ENCODE assay signal across 8 cellular contexts in the genomic region with DNA sequence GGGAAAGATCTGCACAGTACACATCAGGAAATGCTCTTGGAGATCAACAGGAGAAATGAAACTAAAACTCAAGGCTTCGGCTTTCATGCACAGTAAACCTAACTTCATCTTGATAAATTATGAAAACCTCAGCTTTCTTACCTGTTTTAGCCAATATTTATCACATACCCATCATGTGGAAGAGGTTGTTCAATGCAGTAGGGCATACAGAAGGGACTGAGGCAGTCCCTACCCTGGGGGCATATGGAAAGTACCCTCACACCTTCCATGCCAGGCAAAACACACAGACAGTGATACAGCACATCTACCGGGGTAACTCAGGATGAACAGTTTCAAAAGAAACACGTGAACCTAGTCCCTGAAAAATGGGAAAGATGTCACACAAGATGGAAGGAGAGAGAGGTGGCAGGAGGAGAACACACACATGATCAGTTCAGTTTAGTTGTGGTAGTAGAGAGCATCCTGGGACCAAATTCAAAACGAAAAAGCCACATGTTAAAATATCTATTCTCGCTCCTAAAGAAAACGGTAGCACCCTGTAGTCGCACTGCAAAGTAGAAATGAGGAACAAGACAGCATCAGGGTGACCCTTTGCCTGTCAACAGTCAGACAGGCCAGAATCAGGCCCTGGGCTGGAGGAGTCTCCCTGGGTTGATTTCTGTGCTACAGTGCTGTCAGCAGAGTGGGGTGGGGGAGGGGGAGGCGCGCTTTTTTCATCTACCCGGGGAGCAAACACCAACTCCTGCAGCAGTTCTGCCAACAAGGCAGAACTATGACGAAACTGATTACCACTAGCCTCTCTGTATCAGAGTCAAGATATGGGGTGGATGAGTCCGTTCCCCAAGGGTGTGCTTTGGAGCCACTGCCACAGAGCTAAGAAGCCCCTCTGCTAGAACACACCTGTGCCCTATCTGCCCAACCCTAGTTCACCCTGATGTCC. TPM values are rescaled to one million over a fixed set of nuclear protein-coding genes. Genes with fewer than 3 reads are reported as not detected.
DNase-seq lines count a peak whose midpoint lies in the region; ATAC-seq, FAIRE-seq and TF ChIP-seq lines count a peak whose summit lies in the region.

No MANE protein-coding gene starts in this region.

- WGBS in GM12878 (ENCODE audit: insufficient coverage, insufficient replicate concordance, low lambda C conversion rate, missing lambda C conversion rate), result 0% methylated on average over 12 of the region's 12 CpGs

- no peak overlapping the region for H2AFZ ChIP-seq in GM12878 (ENCODE audit: control insufficient read depth, low read depth, low read length)

- H3K9me3 ChIP-seq in RWPE2 (ENCODE audit: severe bottlenecking) (no peaks in the 10 kb centered on the region), GM12878 (replicated peaks; ENCODE audit: control insufficient read depth, insufficient read depth, low read length) (no peaks in the 10 kb centered on the region)

- H3K36me3 ChIP-seq in RWPE2 (ENCODE audit: low read depth) (peaks cover 30% of the 10 kb centered on the region), GM12878 (ENCODE audit: control insufficient read depth in 2 of 2, insufficient read depth in 2 of 2, low read length in 1 of 2) (peaks cover 0 to 12% of the 10 kb centered on the region in 2 experiments; a peak in 2 of 4 replicates), kidney epithelial cell (ENCODE audit: control insufficient read depth, insufficient read depth, low read length) (no peaks in the 10 kb centered on the region)

- POLR2A ChIA-PET in GM12878 (lab: Charles Lee), result no interaction called here

- peak; percentile 52; the same call in 1 of the 2 replicates for TF ChIP-seq POLR2A in GM12878 (IDR thresholded peaks at IDR 0.05; ENCODE audit: low read depth, low read length)

- peak overlapping the region; percentile 81 for H3K27ac ChIP-seq in RWPE2 (ENCODE audit: poor library complexity, severe bottlenecking)
- peak overlapping the region; percentile 73 for H3K27ac ChIP-seq in GM12878 (ENCODE audit: control insufficient read depth, insufficient read depth)

- peak; percentile 11 for DNase-seq in A172 (ENCODE audit: low spot score)
- DNase-seq in GM19239 (ENCODE audit: insufficient read length, low spot score), result peak; percentile 15
- DNase-seq in RWPE2 (ENCODE audit: low spot score), result no peak
- DNase-seq in GM12878 (ENCODE audit: low read depth, low spot score), result no peak
- no peak for DNase-seq in kidney epithelial cell (ENCODE audit: low read depth)
- DNase-seq in stimulated activated CD4-positive, alpha-beta T cell treated with anti-CD3 and anti-CD28 coated beads, Interleukin-4, amount 100 ng/mL, for 48 hours (ENCODE audit: low read depth in 2 of 2), result peak; percentile 20 to 40
- no peak for DNase-seq in NCI-H2196 treated with DMSO at 0.1 percent for 48 hours (lab: John Stamatoyannopoulos, UW; ENCODE audit: unreplicated experiment)
- no peak for DNase-seq in hippocampal formation (lab: John Stamatoyannopoulos, UW)

- ATAC-seq in RWPE2 (ENCODE audit: low read depth) (no peak), GM12878 (peak; percentile 6; the same call in 2 of the 3 replicates)

- no peaks in the 10 kb centered on the region; the same call in 1 of the 2 replicates for H4K20me1 ChIP-seq in GM12878 (ENCODE audit: control insufficient read depth, insufficient read depth)

- no TSS peak for BruUV-seq in GM12878 (replicated peaks; lab: Mats Ljungman, UMichigan)

- intact Hi-C loops in GM12878 (cut with micrococcal nuclease; ENCODE audit: unreplicated experiment), result loop anchor here (5.0 to 10.0 kb wide), 2 partner anchors 135 to 253 kb away; a partner anchor contains a TSS

- FAIRE-seq in GM19239 (lab: Jason Lieb, UNC) (peak; percentile 14), GM12878 (lab: Jason Lieb, UNC) (peak; percentile 81)

- H3K9ac ChIP-seq in GM12878 (ENCODE audit: control insufficient read depth, insufficient read depth, low read length), result peak overlapping the region; percentile 81

- in situ Hi-C loops in GM12878 (cut with MboI), result loop anchor here (25.0 kb wide), 1 partner anchor 1793 kb away; a partner anchor contains a TSS

- no peak for TF ChIP-seq RAD21 in GM12878 (IDR thresholded peaks at IDR 0.05; ENCODE audit: insufficient read depth, low read depth, low read length)

- SMC1A ChIA-PET in GM12878 (lab: Charles Lee; ENCODE audit: uncharacterized antibody, unreplicated experiment), result no interaction called here

- H3K4me3 ChIP-seq in RWPE2 (ENCODE audit: severe bottlenecking) (peak overlapping the region; percentile 66), GM12878 (peak overlapping the region; percentile 98), kidney epithelial cell (ENCODE audit: low read depth, low read length) (peak overlapping the region; percentile 64)

- RAD21 ChIA-PET in GM12878 (lab: Charles Lee; ENCODE audit: unreplicated experiment), result interaction anchor here (3.6 kb wide), 1 partner anchor 49 kb away, joined by 11 read pairs; a partner anchor contains a TSS

- peaks cover 70% of the 10 kb centered on the region for H3K79me2 ChIP-seq in GM12878 (ENCODE audit: control insufficient read depth, insufficient read depth, low read length)

- no peak for TF ChIP-seq CTCF in RWPE2 (IDR thresholded peaks at IDR 0.05; ENCODE audit: poor library complexity, severe bottlenecking)
- no peak for TF ChIP-seq CTCF in GM12878 (IDR thresholded peaks at IDR 0.05 in 2 of 3, conservative IDR thresholded peaks at IDR 0.05 in 1 of 3; ENCODE audit: control insufficient read depth in 2 of 3, extremely low read depth in 1 of 3, insufficient read depth in 1 of 3, low read depth in 3 of 3, low read length in 3 of 3)
- TF ChIP-seq CTCF in kidney epithelial cell (IDR thresholded peaks at IDR 0.05; ENCODE audit: insufficient read depth, low read length, poor library complexity, severe bottlenecking), result no peak

- H3K4me2 ChIP-seq in GM12878 (ENCODE audit: control insufficient read depth, insufficient read depth), result peak overlapping the region; percentile 90

- H3K27me3 ChIP-seq in RWPE2 (ENCODE audit: insufficient read depth, poor library complexity, severe bottlenecking) (no peaks in the 10 kb centered on the region), GM12878 (replicated peaks in 1 of 2; ENCODE audit: control insufficient read depth in 2 of 2, insufficient read depth in 2 of 2, low read length in 1 of 2) (no peaks in the 10 kb centered on the region), kidney epithelial cell (ENCODE audit: control insufficient read depth, insufficient read depth, low read length) (no peaks in the 10 kb centered on the region)

- TF ChIP-seq EP300 in GM12878 (IDR thresholded peaks at IDR 0.05; ENCODE audit: borderline replicate concordance in 1 of 2, control insufficient read depth in 1 of 2, low read depth in 2 of 2, low read length in 2 of 2), result no peak

- CTCF ChIA-PET in GM12878 (lab: Yijun Ruan, JAX), result no interaction called here

- H3K4me1 ChIP-seq in RWPE2 (ENCODE audit: insufficient read depth, poor library complexity, severe bottlenecking) (peaks cover 9% of the 10 kb centered on the region), GM12878 (ENCODE audit: control insufficient read depth, insufficient read depth, low read length) (no peaks in the 10 kb centered on the region)

RNA-seq across cellular contexts. Expression of a gene that starts 1.3 kb away (rescaled TPM):
- total RNA-seq in A172 (2014; rRNA removed; shearing (Covaris generic)), result 11.7 and 13.2 TPM in 2 replicates
- 16.7 and 16.8 TPM in 2 replicates for total RNA-seq in GM12878 (2013; cell fraction: nucleolus; rRNA removed)
- total RNA-seq in GM12878 (2014; rRNA removed), result 14.7 and 15.6 TPM in 2 replicates
- 12.6 and 13.5 TPM in 2 replicates for total RNA-seq in GM12878 (2014; rRNA removed; fragmentation: Illumina TruSeq; extraction: Trizol)
- total RNA-seq in GM12878 (2021), result 32.2 and 32.7 TPM in 2 replicates
- polyA plus RNA-seq in GM12878 (2011; ENCODE audit: low read depth), result 6.7 TPM
- polyA plus RNA-seq in GM12878 (2011; rRNA removed), result 10.8 and 19.9 TPM in 2 replicates
- 21.5 and 26.0 TPM in 2 replicates for polyA plus RNA-seq in GM12878 (2011; cell fraction: cytosol; rRNA removed)
- polyA plus RNA-seq in GM12878 (2011; cell fraction: nucleus; rRNA removed), result 28.7 and 32.1 TPM in 2 replicates
- polyA plus RNA-seq in GM12878 (2012), result 11.0 and 13.2 TPM in 2 replicates
- 11.5 and 20.2 TPM in 2 replicates for polyA plus RNA-seq in GM12878 (2014; fragmentation: Illumina TruSeq; extraction: Trizol)
- under 1 TPM; 0.34 to 0.60 TPM for polyA plus RNA-seq in GM12878 (2014; fragmentation: Nextera tagmentation; extraction: Ambion mirVana)
- polyA plus RNA-seq in GM12878 (2014; rRNA removed), result 23.5 and 26.6 TPM in 2 replicates
- polyA plus RNA-seq in GM12878 (2016; fragmentation: Nextera tagmentation; extraction: Ambion mirVana), result 1 to 10 TPM; 2.1 to 2.8 TPM
- 27.6 and 31.8 TPM in 2 replicates for polyA minus RNA-seq in GM12878 (2011; rRNA and poly(A)+ RNA removed)
- 9.1 and 12.8 TPM in 2 replicates for polyA minus RNA-seq in GM12878 (2011; cell fraction: cytosol; rRNA and poly(A)+ RNA removed)
- polyA minus RNA-seq in GM12878 (2011; cell fraction: nucleus; rRNA and poly(A)+ RNA removed), result 5.7 and 14.7 TPM in 2 replicates
- total RNA-seq in kidney epithelial cell, result 31.8 and 35.5 TPM in 2 replicates

RNA-seq across cellular contexts. Expression of a gene that starts 2.1 kb away (rescaled TPM):
- 30.7 and 45.7 TPM in 2 replicates for total RNA-seq in A172 (2014; rRNA removed; shearing (Covaris generic))
- 5.7 and 6.6 TPM in 2 replicates for total RNA-seq in GM12878 (2013; cell fraction: nucleolus; rRNA removed)
- total RNA-seq in GM12878 (2014; rRNA removed) (48.0 and 51.9 TPM in 2 replicates), GM12878 (2014; rRNA removed; fragmentation: Illumina TruSeq; extraction: Trizol) (55.9 and 58.1 TPM in 2 replicates), GM12878 (2021) (41.2 and 42.4 TPM in 2 replicates), kidney epithelial cell (47.2 and 49.5 TPM in 2 replicates)
- polyA plus RNA-seq in GM12878 (2011; ENCODE audit: low read depth), result 32.8 TPM
- polyA plus RNA-seq in GM12878 (2011; rRNA removed) (62.3 and 72.3 TPM in 2 replicates), GM12878 (2014; fragmentation: Illumina TruSeq; extraction: Trizol) (66.0 and 78.0 TPM in 2 replicates), GM12878 (2014; fragmentation: Nextera tagmentation; extraction: Ambion mirVana) (100 to 1,000 TPM; 180 to 207 TPM), GM12878 (2014; rRNA removed) (53.8 and 64.4 TPM in 2 replicates), GM12878 (2016; fragmentation: Nextera tagmentation; extraction: Ambion mirVana) (100 to 1,000 TPM; 124 to 131 TPM)
- 33.8 and 45.2 TPM in 2 replicates for polyA plus RNA-seq in GM12878 (2011; cell fraction: cytosol; rRNA removed)
- polyA plus RNA-seq in GM12878 (2011; cell fraction: nucleus; rRNA removed), result 21.5 and 26.3 TPM in 2 replicates
- 36.6 and 36.9 TPM in 2 replicates for polyA plus RNA-seq in GM12878 (2012)
- polyA minus RNA-seq in GM12878 (2011; rRNA and poly(A)+ RNA removed), result 18.1 and 18.3 TPM in 2 replicates
- polyA minus RNA-seq in GM12878 (2011; cell fraction: cytosol; rRNA and poly(A)+ RNA removed), result 8.8 and 10.3 TPM in 2 replicates
- 5.6 and 8.9 TPM in 2 replicates for polyA minus RNA-seq in GM12878 (2011; cell fraction: nucleus; rRNA and poly(A)+ RNA removed)

RNA-seq across cellular contexts. Expression of a gene that starts 17.3 kb away (rescaled TPM):
- 15.1 and 19.3 TPM in 2 replicates for total RNA-seq in A172 (2014; rRNA removed; shearing (Covaris generic))
- 26.8 and 32.5 TPM in 2 replicates for total RNA-seq in GM12878 (2013; cell fraction: nucleolus; rRNA removed)
- total RNA-seq in GM12878 (2014; rRNA removed) (30.1 and 31.6 TPM in 2 replicates), GM12878 (2014; rRNA removed; fragmentation: Illumina TruSeq; extraction: Trizol) (17.3 TPM in 2 replicates), GM12878 (2021) (21.4 and 21.6 TPM in 2 replicates), kidney epithelial cell (37.9 and 42.3 TPM in 2 replicates)
- polyA plus RNA-seq in GM12878 (2011; ENCODE audit: low read depth), result 13.3 TPM
- polyA plus RNA-seq in GM12878 (2011; rRNA removed) (39.9 and 40.8 TPM in 2 replicates), GM12878 (2014; fragmentation: Illumina TruSeq; extraction: Trizol) (20.8 and 21.0 TPM in 2 replicates), GM12878 (2014; fragmentation: Nextera tagmentation; extraction: Ambion mirVana) (10 to 100 TPM in 1 of 2 experiments, 1 to 10 TPM in 1; 6.7 to 10.9 TPM), GM12878 (2014; rRNA removed) (38.8 and 39.9 TPM in 2 replicates), GM12878 (2016; fragmentation: Nextera tagmentation; extraction: Ambion mirVana) (10 to 100 TPM; 38.2 to 47.0 TPM)
- 42.9 and 49.6 TPM in 2 replicates for polyA plus RNA-seq in GM12878 (2011; cell fraction: cytosol; rRNA removed)
- polyA plus RNA-seq in GM12878 (2011; cell fraction: nucleus; rRNA removed), result 18.1 and 18.8 TPM in 2 replicates
- polyA plus RNA-seq in GM12878 (2012), result 20.7 and 21.0 TPM in 2 replicates
- 41.0 and 51.5 TPM in 2 replicates for polyA minus RNA-seq in GM12878 (2011; rRNA and poly(A)+ RNA removed)
- 10.1 and 10.2 TPM in 2 replicates for polyA minus RNA-seq in GM12878 (2011; cell fraction: cytosol; rRNA and poly(A)+ RNA removed)
- polyA minus RNA-seq in GM12878 (2011; cell fraction: nucleus; rRNA and poly(A)+ RNA removed), result 8.7 and 13.7 TPM in 2 replicates

RNA-seq across cellular contexts. Expression of a gene that starts 48.8 kb away (rescaled TPM):
- 64.8 and 73.0 TPM in 2 replicates for total RNA-seq in A172 (2014; rRNA removed; shearing (Covaris generic))
- 37.0 and 38.0 TPM in 2 replicates for total RNA-seq in GM12878 (2013; cell fraction: nucleolus; rRNA removed)
- total RNA-seq in GM12878 (2014; rRNA removed) (73.3 and 74.6 TPM in 2 replicates), GM12878 (2014; rRNA removed; fragmentation: Illumina TruSeq; extraction: Trizol) (73.7 and 79.0 TPM in 2 replicates), GM12878 (2021) (67.2 and 67.5 TPM in 2 replicates), kidney epithelial cell (48.9 and 50.9 TPM in 2 replicates)
- polyA plus RNA-seq in GM12878 (2011; ENCODE audit: low read depth), result 43.2 TPM
- polyA plus RNA-seq in GM12878 (2011; rRNA removed) (75.4 and 98.7 TPM in 2 replicates), GM12878 (2014; fragmentation: Illumina TruSeq; extraction: Trizol) (140 and 145 TPM in 2 replicates), GM12878 (2014; fragmentation: Nextera tagmentation; extraction: Ambion mirVana) (100 to 1,000 TPM; 128 to 143 TPM), GM12878 (2014; rRNA removed) (97.3 and 106 TPM in 2 replicates), GM12878 (2016; fragmentation: Nextera tagmentation; extraction: Ambion mirVana) (100 to 1,000 TPM; 140 to 143 TPM)
- 140 and 141 TPM in 2 replicates for polyA plus RNA-seq in GM12878 (2011; cell fraction: cytosol; rRNA removed)
- 90.6 and 105 TPM in 2 replicates for polyA plus RNA-seq in GM12878 (2011; cell fraction: nucleus; rRNA removed)
- polyA plus RNA-seq in GM12878 (2012), result 63.7 and 80.1 TPM in 2 replicates
- polyA minus RNA-seq in GM12878 (2011; rRNA and poly(A)+ RNA removed), result 101 and 104 TPM in 2 replicates
- 28.6 and 31.5 TPM in 2 replicates for polyA minus RNA-seq in GM12878 (2011; cell fraction: cytosol; rRNA and poly(A)+ RNA removed)
- 22.7 and 42.6 TPM in 2 replicates for polyA minus RNA-seq in GM12878 (2011; cell fraction: nucleus; rRNA and poly(A)+ RNA removed)

RNA-seq across cellular contexts. Expression of a gene that starts 49.5 kb away (rescaled TPM):
- 26.7 and 45.7 TPM in 2 replicates for total RNA-seq in A172 (2014; rRNA removed; shearing (Covaris generic))
- 42.6 and 46.5 TPM in 2 replicates for total RNA-seq in GM12878 (2013; cell fraction: nucleolus; rRNA removed)
- 46.9 and 53.0 TPM in 2 replicates for total RNA-seq in GM12878 (2014; rRNA removed)
- total RNA-seq in GM12878 (2014; rRNA removed; fragmentation: Illumina TruSeq; extraction: Trizol), result 40.0 and 40.8 TPM in 2 replicates
- 45.4 and 49.3 TPM in 2 replicates for total RNA-seq in GM12878 (2021)
- 21.3 TPM for polyA plus RNA-seq in GM12878 (2011; ENCODE audit: low read depth)
- polyA plus RNA-seq in GM12878 (2011; rRNA removed), result 88.5 and 124 TPM in 2 replicates
- polyA plus RNA-seq in GM12878 (2011; cell fraction: cytosol; rRNA removed), result 49.6 and 68.6 TPM in 2 replicates
- polyA plus RNA-seq in GM12878 (2011; cell fraction: nucleus; rRNA removed), result 112 and 139 TPM in 2 replicates
- 28.1 and 36.6 TPM in 2 replicates for polyA plus RNA-seq in GM12878 (2012)
- polyA plus RNA-seq in GM12878 (2014; fragmentation: Illumina TruSeq; extraction: Trizol), result 63.1 and 69.7 TPM in 2 replicates
- 10 to 100 TPM; 42.8 to 51.2 TPM for polyA plus RNA-seq in GM12878 (2014; fragmentation: Nextera tagmentation; extraction: Ambion mirVana)
- 55.5 and 59.3 TPM in 2 replicates for polyA plus RNA-seq in GM12878 (2014; rRNA removed)
- 10 to 100 TPM; 79.1 to 83.4 TPM for polyA plus RNA-seq in GM12878 (2016; fragmentation: Nextera tagmentation; extraction: Ambion mirVana)
- 51.1 and 52.3 TPM in 2 replicates for polyA minus RNA-seq in GM12878 (2011; rRNA and poly(A)+ RNA removed)
- 15.9 and 17.4 TPM in 2 replicates for polyA minus RNA-seq in GM12878 (2011; cell fraction: cytosol; rRNA and poly(A)+ RNA removed)
- 29.9 and 65.0 TPM in 2 replicates for polyA minus RNA-seq in GM12878 (2011; cell fraction: nucleus; rRNA and poly(A)+ RNA removed)
- 5.6 and 10.5 TPM in 2 replicates for total RNA-seq in kidney epithelial cell

Comparison
In these comparisons a context has a peak if more than half of its experiments do, and no peak if none do; other contexts are left out.
1. DNase-seq: peak in A172 (single experiment), GM19239 (single experiment) and stimulated activated CD4-positive, alpha-beta T cell treated with anti-CD3 and anti-CD28 coated beads, Interleukin-4, amount 100 ng/mL, for 48 hours (2 of 2); none in RWPE2 (single experiment), GM12878 (single experiment), kidney epithelial cell (single experiment), NCI-H2196 treated with DMSO at 0.1 percent for 48 hours (single experiment) and hippocampal formation (0 of 2).
2. Peak in every context shown above with its lines, with median percentiles within 50 percentile points of each other: H3K4me3 ChIP-seq.